ENCODE assay signal across 13 cellular contexts in genomic region chr4:169251291-169252235, GRCh38. TPM values are rescaled to one million over a fixed set of nuclear protein-coding genes. Genes with fewer than 3 reads are reported as not detected.
DNase-seq lines count a peak whose midpoint lies in the region; ATAC-seq and TF ChIP-seq lines count a peak whose summit lies in the region.
"Had no signal": no experiment of that assay in that cellular context is flagged by ENCODE, and none has a peak within 500 bp of the region (broad histone marks: within the 10 kb centered on the region; RNA-seq: fewer than 3 reads in every experiment).

No MANE protein-coding gene starts in this region.

- POLR2A ChIA-PET in PC-9 (lab: Charles Lee; ENCODE audit: unreplicated experiment), result interaction anchor here (0.8 to 1.0 kb wide), 3 partner anchors 13 to 19 kb away, joined by 5 to 6 read pairs (median 5); no protein-coding TSS in a partner anchor
- POLR2A ChIA-PET in GM10248 (lab: Yijun Ruan, JAX), result no interaction called here

- H3K4me3 Mint-ChIP-seq in endodermal cell, result peak overlapping the region; percentile 19
- no peak overlapping the region for H3K4me3 Mint-ChIP-seq in activated naive CD4-positive, alpha-beta T cell treated with anti-CD3 and anti-CD28 coated beads, Interleukin-2, amount 10 ng/mL, durations not matched to agents 7 days and 5 days

- ATAC-seq in HG03135 (IDR thresholded peaks at IDR 0.05; ENCODE audit: unreplicated experiment), result no peak

- H3K9ac ChIP-seq in endodermal cell (ENCODE audit: extremely low read depth, low read length, poor library complexity, severe bottlenecking), result peak overlapping the region; percentile 42

- no peak for TF ChIP-seq CTCF in PC-9 (conservative IDR thresholded peaks at IDR 0.05)
- no peak for TF ChIP-seq CTCF in endodermal cell (conservative IDR thresholded peaks at IDR 0.05)
- no peak for TF ChIP-seq CTCF in GM10248 (IDR thresholded peaks at IDR 0.05; ENCODE audit: control extremely low read depth, extremely low read depth, low read depth, missing control alignments)

- CTCF ChIA-PET in PC-9 (lab: Charles Lee) (interaction anchor here (0.7 kb wide), 1 partner anchor 16 kb away, joined by 3 read pairs; no protein-coding TSS in a partner anchor), GM10248 (lab: Yijun Ruan, JAX) (interaction anchor here (0.8 to 8.2 kb wide), 12 partner anchors 9 to 58 kb away, joined by 3 to 49 read pairs (median 3); no protein-coding TSS in a partner anchor)
- CTCF ChIA-PET in activated naive CD4-positive, alpha-beta T cell treated with anti-CD3 and anti-CD28 coated beads, Interleukin-2, amount 10 ng/mL, durations not matched to agents 7 days and 5 days (lab: Charles Lee), result no interaction called here

- H3K27me3 Mint-ChIP-seq in endodermal cell (ENCODE audit: insufficient read depth), result no peaks in the 10 kb centered on the region
- H3K27me3 Mint-ChIP-seq in activated naive CD4-positive, alpha-beta T cell treated with anti-CD3 and anti-CD28 coated beads, Interleukin-2, amount 10 ng/mL, durations not matched to agents 7 days and 5 days, result no peaks in the 10 kb centered on the region

- BruUV-seq in PC-9 (replicated peaks; lab: Mats Ljungman, UMichigan), result no TSS peak

- peak overlapping the region; percentile 22; the same call in 1 of the 2 replicates for H3K4me3 ChIP-seq in PC-9
- peak overlapping the region; percentile 47 for H3K4me3 ChIP-seq in endodermal cell (ENCODE audit: low read length)
- no peak overlapping the region for H3K4me3 ChIP-seq in mesodermal cell (ENCODE audit: extremely low read depth, insufficient read depth, low read length, poor library complexity, severe bottlenecking)
- H3K4me3 ChIP-seq: thoracic aorta had no signal

- no peaks in the 10 kb centered on the region for H3K27me3 ChIP-seq in PC-9 (ENCODE audit: insufficient read depth, low read depth)
- H3K27me3 ChIP-seq in endodermal cell (ENCODE audit: control insufficient read depth, insufficient read depth, low read length, poor library complexity, severe bottlenecking), result no peaks in the 10 kb centered on the region

- H3K4me1 ChIP-seq in PC-9 (replicated peaks; ENCODE audit: insufficient read depth), result peaks cover 54% of the 10 kb centered on the region
- H3K4me1 ChIP-seq in endodermal cell (ENCODE audit: control insufficient read depth, insufficient read depth, low read length), result peaks cover 14% of the 10 kb centered on the region
- peaks cover 48% of the 10 kb centered on the region for H3K4me1 ChIP-seq in mesodermal cell (ENCODE audit: control insufficient read depth, insufficient read depth, low read length, poor library complexity, severe bottlenecking)

- no peaks in the 10 kb centered on the region for H3K9me3 ChIP-seq in PC-9 (ENCODE audit: insufficient read depth, low read depth)
- H3K9me3 ChIP-seq in endodermal cell (ENCODE audit: control insufficient read depth, low read length), result peaks cover 6% of the 10 kb centered on the region
- H3K9me3 ChIP-seq in mesodermal cell (ENCODE audit: control insufficient read depth, low read length), result no peaks in the 10 kb centered on the region
- H3K9me3 ChIP-seq: thoracic aorta had no signal

- peaks cover 94% of the 10 kb centered on the region for H3K79me2 ChIP-seq in PC-9 (ENCODE audit: low read depth)

- H3K36me3 ChIP-seq in PC-9 (ENCODE audit: low read depth) (no peaks in the 10 kb centered on the region; the same call in 1 of the 2 replicates), endodermal cell (ENCODE audit: control insufficient read depth, insufficient read depth, low read length) (peaks cover 14% of the 10 kb centered on the region), mesodermal cell (ENCODE audit: control insufficient read depth, insufficient read depth, low read length) (peaks cover 13% of the 10 kb centered on the region)
- H3K36me3 ChIP-seq: thoracic aorta had no signal

- H3K9me3 Mint-ChIP-seq in endodermal cell, result peaks cover 6% of the 10 kb centered on the region
- H3K9me3 Mint-ChIP-seq in activated naive CD4-positive, alpha-beta T cell treated with anti-CD3 and anti-CD28 coated beads, Interleukin-2, amount 10 ng/mL, durations not matched to agents 7 days and 5 days, result no peaks in the 10 kb centered on the region

- H3F3A ChIP-seq in PC-9 (ENCODE audit: insufficient read depth, low read depth), result peaks cover 16% of the 10 kb centered on the region

- peaks cover 14% of the 10 kb centered on the region for H3K36me3 Mint-ChIP-seq in endodermal cell (ENCODE audit: low read depth)
- no peaks in the 10 kb centered on the region for H3K36me3 Mint-ChIP-seq in activated naive CD4-positive, alpha-beta T cell treated with anti-CD3 and anti-CD28 coated beads, Interleukin-2, amount 10 ng/mL, durations not matched to agents 7 days and 5 days

- WGBS in endodermal cell (ENCODE audit: insufficient coverage in 1 of 2, insufficient read length in 1 of 2), 2 experiments, result 78% methylated on average over 9 to 13 of the region's 13 CpGs
- 60 to 72% methylated on average over 9 to 10 of the region's 13 CpGs for WGBS in mesodermal cell (ENCODE audit: insufficient coverage in 2 of 2), 2 experiments

- no peak overlapping the region for H2AFZ ChIP-seq in PC-9

- DNase-seq in COLO829 (ENCODE audit: low spot score), result peak; percentile 45
- peak; percentile 60 to 90 for DNase-seq in PC-9
- DNase-seq in endodermal cell, result peak; percentile 55
- no peak for DNase-seq in activated naive CD4-positive, alpha-beta T cell treated with anti-CD3 and anti-CD28 coated beads, Interleukin-2, amount 10 ng/mL, durations not matched to agents 7 days and 5 days
- DNase-seq in GM10248 (ENCODE audit: extremely low spot score), result no peak
- DNase-seq in NCI-H1417 treated with DMSO at 0.1 percent for 48 hours (lab: John Stamatoyannopoulos, UW), result no peak
- DNase-seq: activated naive CD4-positive, alpha-beta T cell treated with anti-CD3 and anti-CD28 coated beads, Interleukin-2, amount 50 U/mL, for 16 hours; effector CD8-positive, alpha-beta T cell; occipital lobe; Right ventricle myocardium superior had no signal

- H3K27ac Mint-ChIP-seq in endodermal cell, result peak overlapping the region; percentile 95
- no peak overlapping the region for H3K27ac Mint-ChIP-seq in activated naive CD4-positive, alpha-beta T cell treated with anti-CD3 and anti-CD28 coated beads, Interleukin-2, amount 10 ng/mL, durations not matched to agents 7 days and 5 days

- peak overlapping the region; percentile 81 for H3K27ac ChIP-seq in PC-9
- H3K27ac ChIP-seq in endodermal cell (ENCODE audit: low read depth, low read length), result peak overlapping the region; percentile 45
- peak overlapping the region; percentile 62 for H3K27ac ChIP-seq in mesodermal cell (ENCODE audit: low read depth, low read length, severe bottlenecking)
- H3K27ac ChIP-seq: thoracic aorta had no signal

- H3K4me1 Mint-ChIP-seq in endodermal cell, result peaks cover 58% of the 10 kb centered on the region
- no peaks in the 10 kb centered on the region for H3K4me1 Mint-ChIP-seq in activated naive CD4-positive, alpha-beta T cell treated with anti-CD3 and anti-CD28 coated beads, Interleukin-2, amount 10 ng/mL, durations not matched to agents 7 days and 5 days

- no peaks in the 10 kb centered on the region for H4K20me1 ChIP-seq in PC-9 (ENCODE audit: insufficient read depth)

- intact Hi-C loops in PC-9 (cut with micrococcal nuclease; ENCODE audit: unreplicated experiment), result loop anchor here (1.0 to 2.0 kb wide), 3 partner anchors 15 to 181 kb away; no protein-coding TSS in a partner anchor

- peak overlapping the region; percentile 62 for H3K4me2 ChIP-seq in PC-9

- no peaks in the 10 kb centered on the region for H3K9me2 ChIP-seq in PC-9 (ENCODE audit: insufficient read depth)

RNA-seq across cellular contexts. Expression of gene SH3RF1, which starts 19.2 kb away (rescaled TPM):
- total RNA-seq in PC-9 (2021) (26.4 and 37.4 TPM in 2 replicates), endodermal cell (10 to 100 TPM; 37.6 to 68.8 TPM)
- 17.6 TPM for polyA plus RNA-seq in endodermal cell (2013, experiment 1 of 2)
- 16.1 TPM for polyA plus RNA-seq in endodermal cell (2013, experiment 2 of 2)
- 15.4 TPM for polyA plus RNA-seq in mesodermal cell (2013, experiment 1 of 2)
- polyA plus RNA-seq in mesodermal cell (2013, experiment 2 of 2), result 12.3 TPM

Comparison
In these comparisons a context has a peak if more than half of its experiments do, and no peak if none do; other contexts are left out.
1. DNase-seq: peak in COLO829 (single experiment), PC-9 (2 of 2) and endodermal cell (single experiment); none in activated naive CD4-positive, alpha-beta T cell treated with anti-CD3 and anti-CD28 coated beads, Interleukin-2, amount 10 ng/mL, durations not matched to agents 7 days and 5 days (single experiment), GM10248 (single experiment) and NCI-H1417 treated with DMSO at 0.1 percent for 48 hours (single experiment).
2. Peak in every context shown above with its lines, with median percentiles within 50 percentile points of each other: H3K27ac ChIP-seq.